In genomic region chr2:38032946-38033345, GRCh38 we compare ENCODE assay signal across 1 cellular context.
TF ChIP-seq lines count a peak whose summit lies in the region.

No MANE protein-coding gene starts in this region.

TF ChIP-seq in GM12878, 131 proteins besides CTCF, POLR2A, EP300 and RAD21 (continued from another document):
- TF ChIP-seq, protein P1, sequence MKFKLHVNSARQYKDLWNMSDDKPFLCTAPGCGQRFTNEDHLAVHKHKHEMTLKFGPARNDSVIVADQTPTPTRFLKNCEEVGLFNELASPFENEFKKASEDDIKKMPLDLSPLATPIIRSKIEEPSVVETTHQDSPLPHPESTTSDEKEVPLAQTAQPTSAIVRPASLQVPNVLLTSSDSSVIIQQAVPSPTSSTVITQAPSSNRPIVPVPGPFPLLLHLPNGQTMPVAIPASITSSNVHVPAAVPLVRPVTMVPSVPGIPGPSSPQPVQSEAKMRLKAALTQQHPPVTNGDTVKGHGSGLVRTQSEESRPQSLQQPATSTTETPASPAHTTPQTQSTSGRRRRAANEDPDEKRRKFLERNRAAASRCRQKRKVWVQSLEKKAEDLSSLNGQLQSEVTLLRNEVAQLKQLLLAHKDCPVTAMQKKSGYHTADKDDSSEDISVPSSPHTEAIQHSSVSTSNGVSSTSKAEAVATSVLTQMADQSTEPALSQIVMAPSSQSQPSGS (IDR thresholded peaks at IDR 0.05; ENCODE audit: low read length) = no peak
- no peak for TF ChIP-seq MYB (IDR thresholded peaks at IDR 0.05; ENCODE audit: borderline replicate concordance, low read depth, low read length)
- TF ChIP-seq CEBPB (IDR thresholded peaks at IDR 0.05; ENCODE audit: borderline replicate concordance in 1 of 2, low read depth in 2 of 2, low read length in 2 of 2) = no peak
- peak; percentile 87 for TF ChIP-seq CREM (IDR thresholded peaks at IDR 0.05; ENCODE audit: low read depth)
- no peak for TF ChIP-seq HDAC6 (IDR thresholded peaks at IDR 0.05; ENCODE audit: unreplicated experiment)
- no peak for TF ChIP-seq SMARCA5 (IDR thresholded peaks at IDR 0.05)
- TF ChIP-seq, protein P2, sequence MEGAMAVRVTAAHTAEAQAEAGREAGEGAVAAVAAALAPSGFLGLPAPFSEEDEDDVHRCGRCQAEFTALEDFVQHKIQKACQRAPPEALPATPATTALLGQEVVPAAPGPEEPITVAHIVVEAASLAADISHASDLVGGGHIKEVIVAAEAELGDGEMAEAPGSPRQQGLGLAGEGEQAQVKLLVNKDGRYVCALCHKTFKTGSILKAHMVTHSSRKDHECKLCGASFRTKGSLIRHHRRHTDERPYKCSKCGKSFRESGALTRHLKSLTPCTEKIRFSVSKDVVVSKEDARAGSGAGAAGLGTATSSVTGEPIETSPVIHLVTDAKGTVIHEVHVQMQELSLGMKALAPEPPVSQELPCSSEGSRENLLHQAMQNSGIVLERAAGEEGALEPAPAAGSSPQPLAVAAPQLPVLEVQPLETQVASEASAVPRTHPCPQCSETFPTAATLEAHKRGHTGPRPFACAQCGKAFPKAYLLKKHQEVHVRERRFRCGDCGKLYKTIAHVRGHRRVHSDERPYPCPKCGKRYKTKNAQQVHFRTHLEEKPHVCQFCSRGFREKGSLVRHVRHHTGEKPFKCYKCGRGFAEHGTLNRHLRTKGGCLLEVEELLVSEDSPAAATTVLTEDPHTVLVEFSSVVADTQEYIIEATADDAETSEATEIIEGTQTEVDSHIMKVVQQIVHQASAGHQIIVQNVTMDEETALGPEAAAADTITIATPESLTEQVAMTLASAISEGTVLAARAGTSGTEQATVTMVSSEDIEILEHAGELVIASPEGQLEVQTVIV (IDR thresholded peaks at IDR 0.05; ENCODE audit: borderline replicate concordance, partially characterized antibody) = no peak
- no peak for TF ChIP-seq TCF3 (IDR thresholded peaks at IDR 0.05; ENCODE audit: borderline replicate concordance, insufficient read depth, low read depth, low read length)
